1 cellular context compared by ENCODE assay signal in genomic region chr16:1707193-1707790, GRCh38.
TF ChIP-seq lines count a peak whose summit lies in the region.

No MANE protein-coding gene starts in this region.

TF ChIP-seq in SK-N-SH treated with all-trans-retinoic acid at 6 μM for 48 hours, 23 proteins besides CTCF, POLR2A, EP300 and RAD21 (continued from another document):
- no peak for TF ChIP-seq POU6F1 (CRISPR knock-in tag; IDR thresholded peaks at IDR 0.05; ENCODE audit: borderline replicate concordance, low read depth)
- TF ChIP-seq ESRRG (CRISPR knock-in tag; IDR thresholded peaks at IDR 0.05): no peak
- TF ChIP-seq ZFP3 (CRISPR knock-in tag; IDR thresholded peaks at IDR 0.05): no peak
